1 cellular context compared by ENCODE assay signal in the genomic region with DNA sequence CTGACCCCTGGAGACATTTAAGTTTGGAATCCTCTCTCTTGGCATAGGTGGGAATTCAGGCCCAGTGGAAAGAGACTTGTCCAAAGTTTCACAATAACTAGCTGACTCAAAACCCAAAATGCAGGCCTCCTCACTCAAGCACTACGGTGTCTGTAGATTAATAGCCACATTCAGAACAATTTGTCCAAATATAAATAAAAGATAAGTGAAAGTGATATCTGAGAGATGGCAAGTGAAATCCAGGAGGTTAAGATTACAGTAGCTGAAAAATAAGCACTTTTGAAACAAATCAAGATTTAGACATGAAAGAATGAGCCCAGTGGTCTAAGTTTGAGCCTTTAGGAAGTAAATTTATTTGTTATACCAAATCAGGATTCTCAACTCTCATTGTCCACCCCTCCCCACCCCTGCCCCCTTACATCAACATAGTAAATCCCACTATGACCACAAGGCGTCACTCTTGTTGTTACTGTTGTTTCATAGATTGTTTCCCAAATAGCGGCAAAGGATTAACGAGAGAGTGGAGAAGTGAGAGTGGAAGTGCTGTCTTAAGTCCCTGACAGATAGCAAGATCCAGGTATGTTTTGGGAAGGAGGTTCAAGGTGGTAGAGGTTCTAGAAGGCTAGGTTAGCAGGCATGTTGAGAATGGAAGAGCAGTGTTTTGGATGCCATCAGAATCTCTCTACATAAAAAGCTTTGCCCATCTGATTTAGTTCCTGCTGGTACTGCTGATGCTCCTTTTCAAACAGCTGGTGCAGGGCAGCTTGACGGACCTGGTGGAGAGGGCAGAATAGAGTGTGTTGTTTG.
TF ChIP-seq lines count a peak whose summit lies in the region.

No MANE protein-coding gene starts in this region.

TF ChIP-seq in K562, 482 proteins besides CTCF, POLR2A, EP300 and RAD21 (continued from another document and continues in another):
- TF ChIP-seq, protein P1, sequence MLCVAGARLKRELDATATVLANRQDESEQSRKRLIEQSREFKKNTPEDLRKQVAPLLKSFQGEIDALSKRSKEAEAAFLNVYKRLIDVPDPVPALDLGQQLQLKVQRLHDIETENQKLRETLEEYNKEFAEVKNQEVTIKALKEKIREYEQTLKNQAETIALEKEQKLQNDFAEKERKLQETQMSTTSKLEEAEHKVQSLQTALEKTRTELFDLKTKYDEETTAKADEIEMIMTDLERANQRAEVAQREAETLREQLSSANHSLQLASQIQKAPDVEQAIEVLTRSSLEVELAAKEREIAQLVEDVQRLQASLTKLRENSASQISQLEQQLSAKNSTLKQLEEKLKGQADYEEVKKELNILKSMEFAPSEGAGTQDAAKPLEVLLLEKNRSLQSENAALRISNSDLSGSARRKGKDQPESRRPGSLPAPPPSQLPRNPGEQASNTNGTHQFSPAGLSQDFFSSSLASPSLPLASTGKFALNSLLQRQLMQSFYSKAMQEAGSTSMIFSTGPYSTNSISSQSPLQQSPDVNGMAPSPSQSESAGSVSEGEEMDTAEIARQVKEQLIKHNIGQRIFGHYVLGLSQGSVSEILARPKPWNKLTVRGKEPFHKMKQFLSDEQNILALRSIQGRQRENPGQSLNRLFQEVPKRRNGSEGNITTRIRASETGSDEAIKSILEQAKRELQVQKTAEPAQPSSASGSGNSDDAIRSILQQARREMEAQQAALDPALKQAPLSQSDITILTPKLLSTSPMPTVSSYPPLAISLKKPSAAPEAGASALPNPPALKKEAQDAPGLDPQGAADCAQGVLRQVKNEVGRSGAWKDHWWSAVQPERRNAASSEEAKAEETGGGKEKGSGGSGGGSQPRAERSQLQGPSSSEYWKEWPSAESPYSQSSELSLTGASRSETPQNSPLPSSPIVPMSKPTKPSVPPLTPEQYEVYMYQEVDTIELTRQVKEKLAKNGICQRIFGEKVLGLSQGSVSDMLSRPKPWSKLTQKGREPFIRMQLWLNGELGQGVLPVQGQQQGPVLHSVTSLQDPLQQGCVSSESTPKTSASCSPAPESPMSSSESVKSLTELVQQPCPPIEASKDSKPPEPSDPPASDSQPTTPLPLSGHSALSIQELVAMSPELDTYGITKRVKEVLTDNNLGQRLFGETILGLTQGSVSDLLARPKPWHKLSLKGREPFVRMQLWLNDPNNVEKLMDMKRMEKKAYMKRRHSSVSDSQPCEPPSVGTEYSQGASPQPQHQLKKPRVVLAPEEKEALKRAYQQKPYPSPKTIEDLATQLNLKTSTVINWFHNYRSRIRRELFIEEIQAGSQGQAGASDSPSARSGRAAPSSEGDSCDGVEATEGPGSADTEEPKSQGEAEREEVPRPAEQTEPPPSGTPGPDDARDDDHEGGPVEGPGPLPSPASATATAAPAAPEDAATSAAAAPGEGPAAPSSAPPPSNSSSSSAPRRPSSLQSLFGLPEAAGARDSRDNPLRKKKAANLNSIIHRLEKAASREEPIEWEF (CRISPR knock-in tag; IDR thresholded peaks at IDR 0.05), result no peak
- TF ChIP-seq TARDBP (IDR thresholded peaks at IDR 0.05) (no peak), SMC3 (conservative IDR thresholded peaks at IDR 0.05; ENCODE audit: insufficient read depth, low read depth, low read length) (peak; percentile 51), HEY1 (CRISPR knock-in tag; IDR thresholded peaks at IDR 0.05; ENCODE audit: borderline replicate concordance) (no peak), SIN3B (IDR thresholded peaks at IDR 0.05; ENCODE audit: low read depth) (no peak), RCOR1 (IDR thresholded peaks at IDR 0.05; ENCODE audit: borderline replicate concordance in 1 of 2, low read depth in 2 of 2, low read length in 2 of 2) (peak in 1 of 2 experiments; percentile 27; a peak in 1 of 4 replicates), TBP (optimal IDR thresholded peaks at IDR 0.05; ENCODE audit: low read depth, low read length) (no peak), NFYB (IDR thresholded peaks at IDR 0.05; ENCODE audit: extremely low read depth, insufficient read length) (no peak), FOXK2 (conservative IDR thresholded peaks at IDR 0.05 in 1 of 2, IDR thresholded peaks at IDR 0.05 in 1 of 2; ENCODE audit: low read depth in 2 of 2) (peak; percentile 46 to 55; a peak in 2 of 4 replicates), RUNX1 (IDR thresholded peaks at IDR 0.05; ENCODE audit: low read depth) (no peak), BDP1 (IDR thresholded peaks at IDR 0.05; ENCODE audit: insufficient read depth, insufficient read length) (no peak), ZNF830 (CRISPR knock-in tag; IDR thresholded peaks at IDR 0.05) (no peak), FOXK1 (CRISPR knock-in tag; IDR thresholded peaks at IDR 0.05; ENCODE audit: borderline replicate concordance) (no peak), ZFP1 (CRISPR knock-in tag; IDR thresholded peaks at IDR 0.05) (no peak), XRCC3 (IDR thresholded peaks at IDR 0.05) (no peak), ETS2 (tag; IDR thresholded peaks at IDR 0.05; ENCODE audit: borderline replicate concordance, poor library complexity, severe bottlenecking) (no peak), POLR2B (IDR thresholded peaks at IDR 0.05; ENCODE audit: low read depth, partially characterized antibody) (no peak), ZNF143 (CRISPR knock-in tag; IDR thresholded peaks at IDR 0.05) (no peak), SETDB1 (IDR thresholded peaks at IDR 0.05; ENCODE audit: low read length) (no peak)
- TF ChIP-seq, protein P2, sequence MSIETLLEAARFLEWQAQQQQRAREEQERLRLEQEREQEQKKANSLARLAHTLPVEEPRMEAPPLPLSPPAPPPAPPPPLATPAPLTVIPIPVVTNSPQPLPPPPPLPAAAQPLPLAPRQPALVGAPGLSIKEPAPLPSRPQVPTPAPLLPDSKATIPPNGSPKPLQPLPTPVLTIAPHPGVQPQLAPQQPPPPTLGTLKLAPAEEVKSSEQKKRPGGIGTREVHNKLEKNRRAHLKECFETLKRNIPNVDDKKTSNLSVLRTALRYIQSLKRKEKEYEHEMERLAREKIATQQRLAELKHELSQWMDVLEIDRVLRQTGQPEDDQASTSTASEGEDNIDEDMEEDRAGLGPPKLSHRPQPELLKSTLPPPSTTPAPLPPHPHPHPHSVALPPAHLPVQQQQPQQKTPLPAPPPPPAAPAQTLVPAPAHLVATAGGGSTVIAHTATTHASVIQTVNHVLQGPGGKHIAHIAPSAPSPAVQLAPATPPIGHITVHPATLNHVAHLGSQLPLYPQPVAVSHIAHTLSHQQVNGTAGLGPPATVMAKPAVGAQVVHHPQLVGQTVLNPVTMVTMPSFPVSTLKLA (conservative IDR thresholded peaks at IDR 0.05), result peak in 1 of 2 experiments; percentile 44; a peak in 2 of 4 replicates
- TF ChIP-seq, protein P3, sequence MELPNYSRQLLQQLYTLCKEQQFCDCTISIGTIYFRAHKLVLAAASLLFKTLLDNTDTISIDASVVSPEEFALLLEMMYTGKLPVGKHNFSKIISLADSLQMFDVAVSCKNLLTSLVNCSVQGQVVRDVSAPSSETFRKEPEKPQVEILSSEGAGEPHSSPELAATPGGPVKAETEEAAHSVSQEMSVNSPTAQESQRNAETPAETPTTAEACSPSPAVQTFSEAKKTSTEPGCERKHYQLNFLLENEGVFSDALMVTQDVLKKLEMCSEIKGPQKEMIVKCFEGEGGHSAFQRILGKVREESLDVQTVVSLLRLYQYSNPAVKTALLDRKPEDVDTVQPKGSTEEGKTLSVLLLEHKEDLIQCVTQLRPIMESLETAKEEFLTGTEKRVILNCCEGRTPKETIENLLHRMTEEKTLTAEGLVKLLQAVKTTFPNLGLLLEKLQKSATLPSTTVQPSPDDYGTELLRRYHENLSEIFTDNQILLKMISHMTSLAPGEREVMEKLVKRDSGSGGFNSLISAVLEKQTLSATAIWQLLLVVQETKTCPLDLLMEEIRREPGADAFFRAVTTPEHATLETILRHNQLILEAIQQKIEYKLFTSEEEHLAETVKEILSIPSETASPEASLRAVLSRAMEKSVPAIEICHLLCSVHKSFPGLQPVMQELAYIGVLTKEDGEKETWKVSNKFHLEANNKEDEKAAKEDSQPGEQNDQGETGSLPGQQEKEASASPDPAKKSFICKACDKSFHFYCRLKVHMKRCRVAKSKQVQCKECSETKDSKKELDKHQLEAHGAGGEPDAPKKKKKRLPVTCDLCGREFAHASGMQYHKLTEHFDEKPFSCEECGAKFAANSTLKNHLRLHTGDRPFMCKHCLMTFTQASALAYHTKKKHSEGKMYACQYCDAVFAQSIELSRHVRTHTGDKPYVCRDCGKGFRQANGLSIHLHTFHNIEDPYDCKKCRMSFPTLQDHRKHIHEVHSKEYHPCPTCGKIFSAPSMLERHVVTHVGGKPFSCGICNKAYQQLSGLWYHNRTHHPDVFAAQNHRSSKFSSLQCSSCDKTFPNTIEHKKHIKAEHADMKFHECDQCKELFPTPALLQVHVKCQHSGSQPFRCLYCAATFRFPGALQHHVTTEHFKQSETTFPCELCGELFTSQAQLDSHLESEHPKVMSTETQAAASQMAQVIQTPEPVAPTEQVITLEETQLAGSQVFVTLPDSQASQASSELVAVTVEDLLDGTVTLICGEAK (IDR thresholded peaks at IDR 0.05), result 0 out of 2 replicates have a peak, but pooled peaks have one; percentile 24
- TF ChIP-seq, protein P3 (CRISPR knock-in tag; IDR thresholded peaks at IDR 0.05), result no peak
- TF ChIP-seq, protein P4, sequence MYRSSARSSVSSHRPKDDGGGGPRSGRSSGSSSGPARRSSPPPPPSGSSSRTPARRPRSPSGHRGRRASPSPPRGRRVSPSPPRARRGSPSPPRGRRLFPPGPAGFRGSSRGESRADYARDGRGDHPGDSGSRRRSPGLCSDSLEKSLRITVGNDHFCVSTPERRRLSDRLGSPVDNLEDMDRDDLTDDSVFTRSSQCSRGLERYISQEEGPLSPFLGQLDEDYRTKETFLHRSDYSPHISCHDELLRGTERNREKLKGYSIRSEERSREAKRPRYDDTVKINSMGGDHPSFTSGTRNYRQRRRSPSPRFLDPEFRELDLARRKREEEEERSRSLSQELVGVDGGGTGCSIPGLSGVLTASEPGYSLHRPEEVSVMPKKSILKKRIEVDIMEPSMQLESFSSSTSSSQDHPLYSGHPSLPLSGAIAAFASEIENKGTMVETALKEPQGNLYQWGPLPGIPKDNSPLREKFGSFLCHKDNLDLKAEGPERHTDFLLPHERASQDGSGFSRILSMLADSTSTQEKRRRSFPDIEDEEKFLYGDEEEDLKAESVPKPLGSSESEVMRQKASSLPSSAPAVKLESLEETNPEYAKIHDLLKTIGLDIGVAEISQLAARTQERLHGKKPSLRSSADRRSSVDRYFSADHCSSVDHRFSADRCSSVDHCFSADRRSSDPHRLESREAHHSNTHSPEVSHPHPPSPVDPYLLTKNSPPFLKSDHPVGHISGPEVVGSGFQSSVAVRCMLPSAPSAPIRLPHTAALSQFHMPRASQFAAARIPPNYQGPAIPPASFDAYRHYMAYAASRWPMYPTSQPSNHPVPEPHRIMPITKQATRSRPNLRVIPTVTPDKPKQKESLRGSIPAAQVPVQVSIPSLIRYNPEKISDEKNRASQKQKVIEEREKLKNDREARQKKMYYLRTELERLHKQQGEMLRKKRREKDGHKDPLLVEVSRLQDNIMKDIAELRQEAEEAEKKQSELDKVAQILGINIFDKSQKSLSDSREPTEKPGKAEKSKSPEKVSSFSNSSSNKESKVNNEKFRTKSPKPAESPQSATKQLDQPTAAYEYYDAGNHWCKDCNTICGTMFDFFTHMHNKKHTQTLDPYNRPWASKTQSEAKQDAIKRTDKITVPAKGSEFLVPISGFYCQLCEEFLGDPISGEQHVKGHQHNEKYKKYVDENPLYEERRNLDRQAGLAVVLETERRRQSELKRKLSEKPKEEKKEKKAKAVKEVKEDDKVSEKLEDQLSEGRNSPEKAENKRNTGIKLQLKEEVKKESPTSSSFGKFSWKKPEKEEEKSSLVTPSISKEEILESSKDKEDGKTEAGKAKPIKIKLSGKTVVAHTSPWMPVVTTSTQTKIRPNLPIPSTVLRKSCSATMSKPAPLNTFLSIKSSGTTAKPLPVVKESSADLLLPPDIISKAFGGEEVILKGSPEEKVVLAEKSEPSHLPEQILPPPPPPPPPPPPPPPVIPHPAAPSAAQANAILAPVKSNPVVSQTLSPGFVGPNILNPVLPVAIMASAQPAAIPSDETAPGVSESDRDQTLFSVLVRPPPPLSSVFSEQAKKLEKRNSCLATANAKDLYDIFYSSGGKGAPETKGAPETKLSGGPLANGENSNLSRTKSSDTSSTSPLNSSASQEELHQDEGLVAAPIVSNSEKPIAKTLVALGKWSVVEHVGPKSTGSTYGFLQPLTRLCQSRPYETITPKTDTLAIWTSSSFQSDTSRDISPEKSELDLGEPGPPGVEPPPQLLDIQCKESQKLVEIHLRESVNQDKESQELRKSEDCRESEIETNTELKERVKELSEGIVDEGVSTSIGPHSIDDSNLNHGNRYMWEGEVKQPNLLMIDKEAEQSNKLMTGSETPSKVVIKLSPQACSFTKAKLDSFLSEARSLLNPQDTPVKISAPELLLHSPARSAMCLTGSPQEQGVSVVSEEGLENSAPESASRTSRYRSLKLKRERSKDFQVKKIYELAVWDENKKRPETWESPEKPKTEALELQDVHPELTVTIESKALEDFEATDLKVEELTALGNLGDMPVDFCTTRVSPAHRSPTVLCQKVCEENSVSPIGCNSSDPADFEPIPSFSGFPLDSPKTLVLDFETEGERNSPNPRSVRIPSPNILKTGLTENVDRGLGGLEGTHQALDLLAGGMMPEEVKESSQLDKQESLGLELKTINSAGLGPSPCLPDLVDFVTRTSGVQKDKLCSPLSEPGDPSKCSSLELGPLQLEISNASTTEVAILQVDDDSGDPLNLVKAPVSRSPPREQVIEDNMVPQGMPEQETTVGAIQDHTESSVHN (IDR thresholded peaks at IDR 0.05; ENCODE audit: borderline replicate concordance in 1 of 2, low read depth in 1 of 2), result no peak
- TF ChIP-seq, protein P5, sequence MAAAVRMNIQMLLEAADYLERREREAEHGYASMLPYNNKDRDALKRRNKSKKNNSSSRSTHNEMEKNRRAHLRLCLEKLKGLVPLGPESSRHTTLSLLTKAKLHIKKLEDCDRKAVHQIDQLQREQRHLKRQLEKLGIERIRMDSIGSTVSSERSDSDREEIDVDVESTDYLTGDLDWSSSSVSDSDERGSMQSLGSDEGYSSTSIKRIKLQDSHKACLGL (CRISPR knock-in tag; IDR thresholded peaks at IDR 0.05; ENCODE audit: borderline replicate concordance, poor library complexity, severe bottlenecking), result no peak
